In genomic region chr20:22453244-22454080, GRCh38 we compare ENCODE assay signal across 9 cellular contexts.
A peak's percentile ranks its signal among the peaks of the same experiment; 100 is the strongest.
DNase-seq lines count a peak whose midpoint lies in the region; ATAC-seq, FAIRE-seq and TF ChIP-seq lines count a peak whose summit lies in the region.
"Had no signal": no experiment of that assay in that cellular context is flagged by ENCODE, and none has a peak within 500 bp of the region (broad histone marks: within the 10 kb centered on the region; RNA-seq: fewer than 3 reads in every experiment).

No MANE protein-coding gene starts in this region.

- CTCF ChIA-PET in mammary epithelial cell (lab: Charles Lee; ENCODE audit: low non-redundant PET) = interaction anchor here (0.7 kb wide), 4 partner anchors 52 to 509 kb away, joined by 3 to 7 read pairs (median 5); no protein-coding TSS in a partner anchor

- H3K79me2 ChIP-seq in mammary epithelial cell (ENCODE audit: insufficient read depth, low read length) = no peaks in the 10 kb centered on the region

- no peak overlapping the region for H3K27ac ChIP-seq in mammary epithelial cell (ENCODE audit: insufficient read depth, low read depth, low read length)
- H3K27ac ChIP-seq in mucosa of rectum (ENCODE audit: low read depth in 2 of 2, low read length in 2 of 2) = peak overlapping the region; percentile 10 to 62

- in situ Hi-C loops in mammary epithelial cell (cut with MboI; ENCODE audit: low sequenced_read_pairs in 2 of 2) = loop anchor here in 1 of 2 donors (10.0 kb wide), 1 partner anchor 119 kb away; no protein-coding TSS in a partner anchor

- ATAC-seq in effector memory CD8-positive, alpha-beta T cell (replicated peaks) = no peak
- no peak for ATAC-seq in GM18873 (IDR thresholded peaks at IDR 0.05; ENCODE audit: low FRiP score, unreplicated experiment)
- no peak for ATAC-seq in GM19397 (IDR thresholded peaks at IDR 0.05; ENCODE audit: unreplicated experiment)

- dilution Hi-C loops in mammary epithelial cell (cut with HindIII; ENCODE audit: low sequenced_read_pairs) = no loop called here

- H3K9me3 Mint-ChIP-seq in effector memory CD8-positive, alpha-beta T cell = peaks cover 3 to 8% of the 10 kb centered on the region in 2 donors
- H3K9me3 Mint-ChIP-seq: stimulated activated naive CD8-positive, alpha-beta T cell treated with anti-CD3 and anti-CD28 coated beads, Interleukin-15, Interleukin-2, amounts not matched to agents 100 ng/mL and 50 ng/mL, for 24 hours had no signal

- H3K27me3 ChIP-seq in mammary epithelial cell (ENCODE audit: insufficient read depth, low read length) (no peaks in the 10 kb centered on the region), mucosa of rectum (ENCODE audit: control insufficient read depth in 2 of 2, insufficient read depth in 2 of 2, low read length in 2 of 2) (no peaks in the 10 kb centered on the region)

- H3K4me1 ChIP-seq in mammary epithelial cell (ENCODE audit: insufficient read depth, low read length) (no peaks in the 10 kb centered on the region), mucosa of rectum (ENCODE audit: control insufficient read depth in 2 of 2, insufficient read depth in 2 of 2, low read length in 2 of 2) (peaks cover 4 to 21% of the 10 kb centered on the region in 2 donors)

- DNase-seq in D721Med (ENCODE audit: insufficient read length, low spot score) (no peak), NCI-H1092 (lab: John Stamatoyannopoulos, UW) (peak; percentile 16), mammary epithelial cell (peak; percentile 43), UCSD-AML1 (lab: John Stamatoyannopoulos, UW; ENCODE audit: unreplicated experiment) (no peak)
- no peak for DNase-seq in effector memory CD8-positive, alpha-beta T cell

- H3K4me2 ChIP-seq in mammary epithelial cell (ENCODE audit: insufficient read depth, low read depth, low read length) = no peak overlapping the region

- BruUV-seq in mammary epithelial cell (replicated peaks; lab: Mats Ljungman, UMichigan) = no TSS peak

- FAIRE-seq in D721Med (lab: Jason Lieb, UNC) = no peak

- no peaks in the 10 kb centered on the region for H3K36me3 ChIP-seq in mammary epithelial cell (ENCODE audit: insufficient read depth, low read length)
- H3K36me3 ChIP-seq in mucosa of rectum (ENCODE audit: control insufficient read depth in 2 of 2, insufficient read depth in 2 of 2, low read length in 2 of 2) = no peaks in the 10 kb centered on the region

- no peaks in the 10 kb centered on the region for H4K20me1 ChIP-seq in mammary epithelial cell (ENCODE audit: insufficient read depth, low read length)

- WGBS in mammary epithelial cell (ENCODE audit: low coverage, missing lambda C conversion rate) = 62% methylated on average over 12 of the region's 12 CpGs

- H3K27me3 Mint-ChIP-seq in effector memory CD8-positive, alpha-beta T cell = no peaks in the 10 kb centered on the region
- H3K27me3 Mint-ChIP-seq: stimulated activated naive CD8-positive, alpha-beta T cell treated with anti-CD3 and anti-CD28 coated beads, Interleukin-15, Interleukin-2, amounts not matched to agents 100 ng/mL and 50 ng/mL, for 24 hours had no signal

- no peak overlapping the region for H3K4me3 ChIP-seq in mammary epithelial cell (replicated peaks in 1 of 3; ENCODE audit: insufficient read depth in 1 of 3, low read depth in 2 of 3, low read length in 3 of 3)
- H3K4me3 ChIP-seq in mucosa of rectum (ENCODE audit: low read length in 2 of 2) = no peak overlapping the region

- TF ChIP-seq CTCF in D721Med (IDR thresholded peaks at IDR 0.05; ENCODE audit: insufficient read depth, missing control alignments) (peak; percentile 43), mammary epithelial cell (conservative IDR thresholded peaks at IDR 0.05 in 1 of 2, IDR thresholded peaks at IDR 0.05 in 1 of 2; ENCODE audit: extremely low read depth in 1 of 2, insufficient read depth in 1 of 2, low read depth in 1 of 2, low read length in 2 of 2) (peak; percentile 78 to 84)

- no peak overlapping the region for H3K27ac Mint-ChIP-seq in effector memory CD8-positive, alpha-beta T cell
- H3K27ac Mint-ChIP-seq: stimulated activated naive CD8-positive, alpha-beta T cell treated with anti-CD3 and anti-CD28 coated beads, Interleukin-15, Interleukin-2, amounts not matched to agents 100 ng/mL and 50 ng/mL, for 24 hours had no signal

- H3K9me3 ChIP-seq in mammary epithelial cell (replicated peaks; ENCODE audit: insufficient read depth, low read length) (no peaks in the 10 kb centered on the region), mucosa of rectum (ENCODE audit: control insufficient read depth in 2 of 2, low read length in 2 of 2) (no peaks in the 10 kb centered on the region)

- H3K4me1 Mint-ChIP-seq in effector memory CD8-positive, alpha-beta T cell (ENCODE audit: low read depth in 2 of 2) = no peaks in the 10 kb centered on the region

- H3K9ac ChIP-seq in mammary epithelial cell (ENCODE audit: insufficient read depth, low read length) (no peak overlapping the region), mucosa of rectum (ENCODE audit: low read depth in 1 of 2, low read length in 2 of 2) (peak overlapping the region in 1 of 2 donors; percentile 9)

- no peak overlapping the region for H2AFZ ChIP-seq in mammary epithelial cell (ENCODE audit: low read depth, low read length)

- intact Hi-C loops in mammary epithelial cell (cut with micrococcal nuclease) = loop anchor here (1.0 to 5.0 kb wide), 4 partner anchors 61 to 231 kb away; no protein-coding TSS in a partner anchor

- H3K4me3 Mint-ChIP-seq in effector memory CD8-positive, alpha-beta T cell = no peak overlapping the region
- H3K4me3 Mint-ChIP-seq: stimulated activated naive CD8-positive, alpha-beta T cell treated with anti-CD3 and anti-CD28 coated beads, Interleukin-15, Interleukin-2, amounts not matched to agents 100 ng/mL and 50 ng/mL, for 24 hours had no signal

- H3K36me3 Mint-ChIP-seq in effector memory CD8-positive, alpha-beta T cell (ENCODE audit: insufficient read depth) = no peaks in the 10 kb centered on the region

Comparison
In these comparisons a context has a peak if more than half of its experiments do, and no peak if none do; other contexts are left out.
1. DNase-seq: peak in NCI-H1092 (single experiment) and mammary epithelial cell (single experiment); none in D721Med (single experiment), UCSD-AML1 (single experiment) and effector memory CD8-positive, alpha-beta T cell (0 of 3).